ENCODE assay signal across 9 cellular contexts in the genomic region with DNA sequence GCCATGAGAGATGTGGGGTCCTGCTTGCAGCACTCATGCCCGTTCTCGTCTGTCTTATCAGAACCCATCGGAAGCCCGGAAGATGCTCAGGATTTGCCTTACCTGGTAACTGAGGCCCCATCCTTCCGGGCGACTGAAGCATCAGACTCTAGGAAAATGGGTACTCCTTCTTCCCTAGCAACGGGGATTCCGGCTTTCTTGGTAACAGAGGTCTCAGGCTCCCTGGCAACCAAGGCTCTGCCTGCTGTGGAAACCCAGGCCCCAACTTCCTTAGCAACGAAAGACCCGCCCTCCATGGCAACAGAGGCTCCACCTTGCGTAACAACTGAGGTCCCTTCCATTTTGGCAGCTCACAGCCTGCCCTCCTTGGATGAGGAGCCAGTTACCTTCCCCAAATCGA. TPM values are rescaled to one million over a fixed set of nuclear protein-coding genes. Genes with fewer than 3 reads are reported as not detected.
A peak's percentile ranks its signal among the peaks of the same experiment; 100 is the strongest.
DNase-seq lines count a peak whose midpoint lies in the region; ATAC-seq and TF ChIP-seq lines count a peak whose summit lies in the region.
"Had no signal": no experiment of that assay in that cellular context is flagged by ENCODE, and none has a peak within 500 bp of the region (broad histone marks: within the 10 kb centered on the region; RNA-seq: fewer than 3 reads in every experiment).

No MANE protein-coding gene starts in this region.

- H3K4me3 ChIP-seq in cardiac fibroblast (replicated peaks in 1 of 2; ENCODE audit: low read depth in 2 of 2, low read length in 2 of 2): no peak overlapping the region
- H3K4me3 ChIP-seq in lower leg skin (ENCODE audit: low read depth, poor library complexity, severe bottlenecking): no peak overlapping the region

- DNase-seq in CD4-positive, alpha-beta T cell: peak; percentile 67 to 86 (median 74)
- peak; percentile 43 for DNase-seq in activated CD4-positive, CD25-positive, alpha-beta regulatory T cell treated with anti-CD3 and anti-CD28 coated beads, Interleukin-2, amount 50 U/mL, for 16 hours (ENCODE audit: low read depth, low spot score)
- DNase-seq in cardiac fibroblast (ENCODE audit: low read depth in 2 of 2) (peak; percentile 56 to 80), lower leg skin (ENCODE audit: low spot score in 2 of 2) (peak; percentile 63 to 94), HEK293T (ENCODE audit: extremely low spot score) (no peak), HPDE6-E6E7 (ENCODE audit: extremely low spot score) (no peak)
- peak; percentile 37 to 40 for DNase-seq in stimulated activated CD8-positive, alpha-beta memory T cell treated with anti-CD3 and anti-CD28 coated beads, Interleukin-15, amount 100 ng/mL, for 48 hours (ENCODE audit: low read depth in 2 of 2)

- no peak overlapping the region for H3K27ac ChIP-seq in CD4-positive, alpha-beta T cell (ENCODE audit: low read depth, low read length)
- H3K27ac ChIP-seq: epithelial cell of prostate had no signal

- 71 to 78% methylated on average over 12 of the region's 12 CpGs for WGBS in lower leg skin, 2 donors

- TF ChIP-seq CTCF in CD4-positive, alpha-beta T cell (IDR thresholded peaks at IDR 0.05): no peak
- TF ChIP-seq CTCF in cardiac fibroblast (IDR thresholded peaks at IDR 0.05; ENCODE audit: low read depth, low read length) (no peak), lower leg skin (IDR thresholded peaks at IDR 0.05) (no peak)

- peaks cover 50% of the 10 kb centered on the region for H3K4me1 Mint-ChIP-seq in CD4-positive, alpha-beta T cell (ENCODE audit: low read depth)
- H3K4me1 Mint-ChIP-seq in IgD-negative memory B cell: peaks cover 8 to 25% (median 18%) of the 10 kb centered on the region in 3 donors

- H3K36me3 Mint-ChIP-seq in CD4-positive, alpha-beta T cell (ENCODE audit: low read depth): peaks cover 29% of the 10 kb centered on the region
- peaks cover 2% of the 10 kb centered on the region for H3K36me3 Mint-ChIP-seq in IgD-negative memory B cell

- H3K27ac Mint-ChIP-seq in CD4-positive, alpha-beta T cell: peak overlapping the region; percentile 86
- H3K27ac Mint-ChIP-seq in IgD-negative memory B cell: peak overlapping the region; percentile 83 to 92 (median 86)

- no peak for TF ChIP-seq POLR2A in lower leg skin (IDR thresholded peaks at IDR 0.05)

- no peaks in the 10 kb centered on the region for H3K27me3 ChIP-seq in CD4-positive, alpha-beta T cell (ENCODE audit: control insufficient read depth, insufficient read depth, low read length)

- peak overlapping the region; percentile 75 for H3K4me3 Mint-ChIP-seq in CD4-positive, alpha-beta T cell
- peak overlapping the region; percentile 40 to 88 (median 74) for H3K4me3 Mint-ChIP-seq in IgD-negative memory B cell

- POLR2A ChIA-PET in CD4-positive, alpha-beta T cell (lab: Charles Lee): interaction anchor here (0.6 to 4.6 kb wide), 6 partner anchors 8 to 397 kb away, joined by 3 to 31 read pairs (median 6); a partner anchor contains a TSS
- POLR2A ChIA-PET in HEK293T (lab: Yijun Ruan, JAX): no interaction called here

- CTCF ChIA-PET in CD4-positive, alpha-beta T cell (lab: Charles Lee): interaction anchor here (1.6 to 1.7 kb wide), 2 partner anchors 55 to 78 kb away, joined by 3 to 7 read pairs; a partner anchor contains a TSS
- CTCF ChIA-PET in HEK293T (lab: Yijun Ruan, JAX): interaction anchor here (0.9 kb wide), 1 partner anchor 15 kb away, joined by 3 read pairs; no protein-coding TSS in a partner anchor

- H3K9me3 ChIP-seq in CD4-positive, alpha-beta T cell (ENCODE audit: control insufficient read depth, low read length): no peaks in the 10 kb centered on the region

- H3K9me3 Mint-ChIP-seq in CD4-positive, alpha-beta T cell: no peaks in the 10 kb centered on the region
- H3K9me3 Mint-ChIP-seq in IgD-negative memory B cell: no peaks in the 10 kb centered on the region

- intact Hi-C loops in CD4-positive, alpha-beta T cell (cut with DNase I, micrococcal nuclease): loop anchor here in 1 of 2 experiments (5.0 kb wide), 1 partner anchor 76 kb away; a partner anchor contains a TSS
- intact Hi-C loops in lower leg skin (cut with DNase I; ENCODE audit: low total_unique reads): no loop called here

- H3K27me3 Mint-ChIP-seq in CD4-positive, alpha-beta T cell: no peaks in the 10 kb centered on the region
- no peaks in the 10 kb centered on the region for H3K27me3 Mint-ChIP-seq in IgD-negative memory B cell

- ATAC-seq in CD4-positive, alpha-beta T cell (ENCODE audit: poor library complexity): peak; percentile 81

TF ChIP-seq in HEK293T, 16 proteins besides CTCF, POLR2A, EP300 and RAD21:
- TF ChIP-seq ARNT (IDR thresholded peaks at IDR 0.05) (no peak), SUZ12 (IDR thresholded peaks at IDR 0.05) (no peak), FOXA1 (IDR thresholded peaks at IDR 0.05) (no peak), SP1 (IDR thresholded peaks at IDR 0.05) (no peak), ZNF384 (IDR thresholded peaks at IDR 0.05) (no peak), ELF4 (IDR thresholded peaks at IDR 0.05) (no peak), FOXK2 (IDR thresholded peaks at IDR 0.05) (no peak), NFRKB (IDR thresholded peaks at IDR 0.05) (no peak), CTBP1 (IDR thresholded peaks at IDR 0.05; ENCODE audit: borderline replicate concordance) (no peak), FOXM1 (IDR thresholded peaks at IDR 0.05; ENCODE audit: borderline replicate concordance) (no peak), HDGF (IDR thresholded peaks at IDR 0.05; ENCODE audit: borderline replicate concordance) (no peak), LEF1 (IDR thresholded peaks at IDR 0.05; ENCODE audit: borderline replicate concordance) (no peak), BHLHE40 (IDR thresholded peaks at IDR 0.05; ENCODE audit: borderline replicate concordance) (no peak), L3MBTL2 (conservative IDR thresholded peaks at IDR 0.05) (no peak)
- TF ChIP-seq, protein P1, sequence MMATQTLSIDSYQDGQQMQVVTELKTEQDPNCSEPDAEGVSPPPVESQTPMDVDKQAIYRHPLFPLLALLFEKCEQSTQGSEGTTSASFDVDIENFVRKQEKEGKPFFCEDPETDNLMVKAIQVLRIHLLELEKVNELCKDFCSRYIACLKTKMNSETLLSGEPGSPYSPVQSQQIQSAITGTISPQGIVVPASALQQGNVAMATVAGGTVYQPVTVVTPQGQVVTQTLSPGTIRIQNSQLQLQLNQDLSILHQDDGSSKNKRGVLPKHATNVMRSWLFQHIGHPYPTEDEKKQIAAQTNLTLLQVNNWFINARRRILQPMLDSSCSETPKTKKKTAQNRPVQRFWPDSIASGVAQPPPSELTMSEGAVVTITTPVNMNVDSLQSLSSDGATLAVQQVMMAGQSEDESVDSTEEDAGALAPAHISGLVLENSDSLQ (IDR thresholded peaks at IDR 0.05): no peak

RNA-seq across cellular contexts. Expression of a gene that starts 8.3 kb away (rescaled TPM):
- 1 to 10 TPM; 5.2 to 7.8 TPM for total RNA-seq in CD4-positive, alpha-beta T cell
- 2.3 TPM for polyA plus RNA-seq in IgD-negative memory B cell
- 10 to 100 TPM in 1 of 4 donors, 1 to 10 TPM in 3; 2.1 to 18.5 (median 2.7) TPM for total RNA-seq in lower leg skin

RNA-seq across cellular contexts. Expression of a gene that starts 23.1 kb away (rescaled TPM):
- 100 to 1,000 TPM; 231 to 239 TPM for total RNA-seq in CD4-positive, alpha-beta T cell
- polyA plus RNA-seq in IgD-negative memory B cell: 69.5 TPM
- 100 to 1,000 TPM; 166 to 219 (median 188) TPM for total RNA-seq in lower leg skin

RNA-seq across cellular contexts. Expression of a gene that starts 42.6 kb away (rescaled TPM):
- total RNA-seq in CD4-positive, alpha-beta T cell: 1 to 10 TPM; 1.2 TPM
- 99.8 TPM for polyA plus RNA-seq in IgD-negative memory B cell
- total RNA-seq in lower leg skin: 1 to 10 TPM; 2.7 to 9.2 (median 5.2) TPM

Comparison
In these comparisons a context has a peak if more than half of its experiments do, and no peak if none do; other contexts are left out.
1. DNase-seq: peak in CD4-positive, alpha-beta T cell (10 of 10), activated CD4-positive, CD25-positive, alpha-beta regulatory T cell treated with anti-CD3 and anti-CD28 coated beads, Interleukin-2, amount 50 U/mL, for 16 hours (single experiment), cardiac fibroblast (2 of 2), lower leg skin (2 of 2) and stimulated activated CD8-positive, alpha-beta memory T cell treated with anti-CD3 and anti-CD28 coated beads, Interleukin-15, amount 100 ng/mL, for 48 hours (2 of 2); none in HEK293T (single experiment) and HPDE6-E6E7 (single experiment).